33 cellular contexts compared by ENCODE assay signal in the genomic region with DNA sequence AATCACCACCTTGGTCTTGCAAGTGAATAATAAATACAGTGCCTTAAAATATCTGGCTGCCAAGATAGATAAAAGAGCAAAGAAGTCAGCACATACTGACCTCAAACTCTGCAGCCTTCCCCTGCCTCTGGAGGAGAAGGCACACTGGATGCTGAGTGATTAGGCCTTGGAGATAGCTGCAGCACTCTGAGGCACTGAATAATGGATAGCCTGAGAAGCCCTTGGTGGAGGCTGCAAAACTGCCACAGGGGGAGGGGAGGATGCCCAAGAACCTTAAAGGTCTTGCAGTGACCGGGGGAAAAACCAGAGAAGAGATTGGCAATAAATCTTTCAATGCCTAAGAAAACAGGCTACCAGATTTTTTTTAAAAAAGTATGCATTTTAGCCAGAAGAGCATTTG.
"Had no signal": no experiment of that assay in that cellular context is flagged by ENCODE, and none has a peak within 500 bp of the region (broad histone marks: within the 10 kb centered on the region; RNA-seq: fewer than 3 reads in every experiment).

No MANE protein-coding gene starts in this region.

- H3K27ac Mint-ChIP-seq: activated CD4-positive, alpha-beta memory T cell treated with anti-CD3 and anti-CD28 coated beads for 36 hours; activated CD4-positive, alpha-beta T cell treated with anti-CD3 and anti-CD28 coated beads, Interleukin-2, amount 10 ng/mL, durations not matched to agents 24 days and 14 days; activated naive CD4-positive, alpha-beta T cell treated with anti-CD3 and anti-CD28 coated beads for 36 hours; activated naive CD8-positive, alpha-beta T cell treated with anti-CD3 and anti-CD28 coated beads for 36 hours; activated T-helper 1 cell treated with anti-CD3 and anti-CD28 coated beads, Interleukin-12 subunit alpha, Interleukin-12 subunit beta, Interleukin-2, Interleukin-4 antibody, amounts not matched to agents 30 ng/mL and 10 ng/mL and 1 ng/mL, durations not matched to agents 14 hours and 24 hours and 36 hours; nephron; progenitor cell of endocrine pancreas; stimulated activated effector memory CD8-positive, alpha-beta T cell treated with anti-CD3 and anti-CD28 coated beads, Interleukin-12 subunit alpha, Interleukin-12 subunit beta, amount 100 ng/mL, for 72 hours; stimulated activated naive CD8-positive, alpha-beta T cell treated with anti-CD3 and anti-CD28 coated beads, Interleukin-15, Interleukin-2, amounts not matched to agents 100 ng/mL and 50 ng/mL, for 24 hours; T-cell had no signal

- H3K36me3 Mint-ChIP-seq: activated CD4-positive, alpha-beta memory T cell treated with anti-CD3 and anti-CD28 coated beads for 36 hours; activated naive CD8-positive, alpha-beta T cell treated with anti-CD3 and anti-CD28 coated beads for 36 hours; stimulated activated effector memory CD8-positive, alpha-beta T cell treated with anti-CD3 and anti-CD28 coated beads, Interleukin-12 subunit alpha, Interleukin-12 subunit beta, amount 100 ng/mL, for 72 hours; T-cell had no signal

- H3K79me2 ChIP-seq: hepatocyte had no signal

- H3K36me3 ChIP-seq: adrenal gland, colonic mucosa, gastrocnemius medialis, left ventricle myocardium inferior, ovary, thoracic aorta, WERI-Rb-1 had no signal

- H3K4me2 ChIP-seq: hepatocyte had no signal

- H3K4me3 Mint-ChIP-seq: activated CD4-positive, alpha-beta memory T cell treated with anti-CD3 and anti-CD28 coated beads for 36 hours; activated CD4-positive, alpha-beta T cell treated with anti-CD3 and anti-CD28 coated beads, Interleukin-2, amount 10 ng/mL, durations not matched to agents 24 days and 14 days; activated naive CD4-positive, alpha-beta T cell treated with anti-CD3 and anti-CD28 coated beads for 36 hours; activated naive CD8-positive, alpha-beta T cell treated with anti-CD3 and anti-CD28 coated beads for 36 hours; activated T-helper 1 cell treated with anti-CD3 and anti-CD28 coated beads, Interleukin-12 subunit alpha, Interleukin-12 subunit beta, Interleukin-2, Interleukin-4 antibody, amounts not matched to agents 30 ng/mL and 10 ng/mL and 1 ng/mL, durations not matched to agents 14 hours and 24 hours and 36 hours; nephron; stimulated activated effector memory CD8-positive, alpha-beta T cell treated with anti-CD3 and anti-CD28 coated beads, Interleukin-12 subunit alpha, Interleukin-12 subunit beta, amount 100 ng/mL, for 72 hours; stimulated activated naive CD8-positive, alpha-beta T cell treated with anti-CD3 and anti-CD28 coated beads, Interleukin-15, Interleukin-2, amounts not matched to agents 100 ng/mL and 50 ng/mL, for 24 hours; T-cell had no signal

- H3K27me3 Mint-ChIP-seq: activated CD4-positive, alpha-beta T cell treated with anti-CD3 and anti-CD28 coated beads, Interleukin-2, amount 10 ng/mL, durations not matched to agents 24 days and 14 days; activated naive CD8-positive, alpha-beta T cell treated with anti-CD3 and anti-CD28 coated beads for 36 hours; progenitor cell of endocrine pancreas; stimulated activated naive CD8-positive, alpha-beta T cell treated with anti-CD3 and anti-CD28 coated beads, Interleukin-15, Interleukin-2, amounts not matched to agents 100 ng/mL and 50 ng/mL, for 24 hours; T-cell had no signal

- H3K27ac ChIP-seq: adrenal gland, body of pancreas, colonic mucosa, gastrocnemius medialis, hepatocyte, left ventricle myocardium inferior, ovary, skin epidermis, thoracic aorta, WERI-Rb-1 had no signal

- H3K9me3 Mint-ChIP-seq: activated CD4-positive, alpha-beta T cell treated with anti-CD3 and anti-CD28 coated beads, Interleukin-2, amount 10 ng/mL, durations not matched to agents 24 days and 14 days; activated naive CD4-positive, alpha-beta T cell treated with anti-CD3 and anti-CD28 coated beads for 36 hours; activated naive CD8-positive, alpha-beta T cell treated with anti-CD3 and anti-CD28 coated beads for 36 hours; activated T-helper 1 cell treated with anti-CD3 and anti-CD28 coated beads, Interleukin-12 subunit alpha, Interleukin-12 subunit beta, Interleukin-2, Interleukin-4 antibody, amounts not matched to agents 30 ng/mL and 10 ng/mL and 1 ng/mL, durations not matched to agents 14 hours and 24 hours and 36 hours; nephron; stimulated activated naive CD8-positive, alpha-beta T cell treated with anti-CD3 and anti-CD28 coated beads, Interleukin-15, Interleukin-2, amounts not matched to agents 100 ng/mL and 50 ng/mL, for 24 hours had no signal

- DNase-seq: activated CD4-positive, alpha-beta memory T cell treated with anti-CD3 and anti-CD28 coated beads for 36 hours; activated CD4-positive, alpha-beta T cell treated with anti-CD3 and anti-CD28 coated beads, Interleukin-2, amount 10 ng/mL, durations not matched to agents 24 days and 14 days; activated CD4-positive, CD25-positive, alpha-beta regulatory T cell treated with anti-CD3 and anti-CD28 coated beads, Interleukin-2, amount 50 U/mL, for 72 hours; activated CD8-positive, alpha-beta memory T cell treated with anti-CD3 and anti-CD28 coated beads, Interleukin-2, amount 50 U/mL, for 4 hours; activated effector memory CD4-positive, alpha-beta T cell treated with anti-CD3 and anti-CD28 coated beads, Interleukin-2, amount 50 U/mL, for 16 hours; activated naive CD4-positive, alpha-beta T cell treated with anti-CD3 and anti-CD28 coated beads for 36 hours; activated naive CD8-positive, alpha-beta T cell treated with anti-CD3 and anti-CD28 coated beads for 36 hours; activated T-cell treated with anti-CD3 and anti-CD28 coated beads, Interleukin-2, amount 50 U/mL, for 1 hour; adrenal gland; aorta; body of pancreas; cerebellar nuclear complex; colonic mucosa; effector CD8-positive, alpha-beta T cell; erythroblast; gastrocnemius medialis; left ventricle myocardium inferior; mucosa of descending colon; ovary; stimulated activated CD4-positive, alpha-beta T cell treated with anti-CD3 and anti-CD28 coated beads, Interleukin-12 subunit alpha, Interleukin-12 subunit beta, amount 100 ng/mL, for 4 hours; stimulated activated CD4-positive, alpha-beta T cell treated with anti-CD3 and anti-CD28 coated beads, Interleukin-4, amount 100 ng/mL, for 24 hours; T-cell; trophoblast cell; WERI-Rb-1 had no signal

- H3K4me1 ChIP-seq: adrenal gland, body of pancreas, colonic mucosa, gastrocnemius medialis, left ventricle myocardium inferior had no signal

- H3K4me1 Mint-ChIP-seq: activated CD4-positive, alpha-beta T cell treated with anti-CD3 and anti-CD28 coated beads, Interleukin-2, amount 10 ng/mL, durations not matched to agents 24 days and 14 days; activated naive CD8-positive, alpha-beta T cell treated with anti-CD3 and anti-CD28 coated beads for 36 hours; nephron; stimulated activated effector memory CD8-positive, alpha-beta T cell treated with anti-CD3 and anti-CD28 coated beads, Interleukin-12 subunit alpha, Interleukin-12 subunit beta, amount 100 ng/mL, for 72 hours; T-cell had no signal

- H3K27me3 ChIP-seq: adrenal gland, body of pancreas, gastrocnemius medialis, hepatocyte, ovary had no signal

- H3K9me3 ChIP-seq: adrenal gland, body of pancreas, colonic mucosa, gastrocnemius medialis, left ventricle myocardium inferior, mucosa of descending colon, ovary, thoracic aorta had no signal

- H3K4me3 ChIP-seq: adrenal gland, body of pancreas, colonic mucosa, gastrocnemius medialis, hepatocyte, left ventricle myocardium inferior, lung, mucosa of descending colon, ovary, skin epidermis, thoracic aorta had no signal
